ENCODE assay signal across 19 cellular contexts in the genomic region with DNA sequence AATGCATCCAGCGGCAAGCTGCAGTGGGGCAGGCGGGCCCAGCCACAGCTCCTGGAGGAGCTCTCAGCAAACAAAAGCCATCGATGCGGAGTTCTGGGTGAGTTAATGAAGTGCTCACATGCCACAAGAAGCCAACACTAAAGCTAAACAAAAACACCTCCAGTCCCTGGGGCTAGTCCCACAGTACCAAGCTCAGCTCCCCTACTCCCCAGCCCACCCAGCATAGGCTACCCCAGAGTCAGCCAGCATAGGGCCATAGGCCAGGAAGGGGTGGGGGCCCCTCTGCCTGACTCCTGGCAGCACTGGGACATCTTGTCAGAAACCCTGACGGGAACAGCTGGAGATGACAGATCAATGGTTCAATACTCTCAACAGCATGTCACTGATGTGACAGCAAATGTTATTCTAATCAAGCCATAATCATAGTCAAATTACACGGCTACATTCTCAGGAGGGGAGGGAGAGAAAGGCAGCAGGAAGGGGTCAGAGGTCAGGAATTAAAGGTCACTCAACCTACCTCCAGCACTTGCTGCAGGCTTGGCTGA.
"Had no signal": no experiment of that assay in that cellular context is flagged by ENCODE, and none has a peak within 500 bp of the region (broad histone marks: within the 10 kb centered on the region; RNA-seq: fewer than 3 reads in every experiment).

No MANE protein-coding gene starts in this region.

- H3K27me3 Mint-ChIP-seq: central memory CD8-positive, alpha-beta T cell; effector memory CD8-positive, alpha-beta T cell; naive thymus-derived CD8-positive, alpha-beta T cell had no signal

- H3K4me3 ChIP-seq: dorsolateral prefrontal cortex, heart right ventricle, smooth muscle cell, tibial artery, upper lobe of right lung, vagina had no signal

- ATAC-seq: effector memory CD8-positive, alpha-beta T cell; foreskin keratinocyte; heart right ventricle; naive thymus-derived CD8-positive, alpha-beta T cell; right cardiac atrium; stimulated activated naive CD8-positive, alpha-beta T cell treated with anti-CD3 and anti-CD28 coated beads, Interleukin-15, Interleukin-2, amounts not matched to agents 100 U/mL and 50 U/mL, for 24 hours; upper lobe of right lung had no signal

- H3K4me1 ChIP-seq: foreskin keratinocyte, heart right ventricle, tibial artery, upper lobe of right lung, vagina had no signal

- H3K4me3 Mint-ChIP-seq: central memory CD8-positive, alpha-beta T cell; effector memory CD8-positive, alpha-beta T cell; naive thymus-derived CD8-positive, alpha-beta T cell had no signal

- DNase-seq: cortex of kidney; dorsolateral prefrontal cortex; effector memory CD8-positive, alpha-beta T cell; erythroblast; foreskin keratinocyte; heart right ventricle; hypothalamus; kidney glomerular epithelial cell; mammary epithelial cell; naive thymus-derived CD8-positive, alpha-beta T cell; posterior cingulate gyrus; right cardiac atrium; stimulated activated CD4-positive, alpha-beta T cell treated with anti-CD3 and anti-CD28 coated beads, Interleukin-2, amount 100 ng/mL, for 48 hours; stimulated activated naive CD8-positive, alpha-beta T cell treated with anti-CD3 and anti-CD28 coated beads, Interleukin-15, Interleukin-2, amounts not matched to agents 100 U/mL and 50 U/mL, for 24 hours; tibial artery; upper lobe of right lung had no signal

- H3K9me3 ChIP-seq: heart right ventricle, tibial artery, upper lobe of right lung, vagina had no signal

- H3K27me3 ChIP-seq: dorsolateral prefrontal cortex, foreskin keratinocyte, heart right ventricle, tibial artery, upper lobe of right lung, vagina had no signal

- H3K27ac ChIP-seq: dorsolateral prefrontal cortex, foreskin keratinocyte, heart right ventricle, tibial artery, upper lobe of right lung, vagina had no signal

- H3K9me3 Mint-ChIP-seq: central memory CD8-positive, alpha-beta T cell; effector memory CD8-positive, alpha-beta T cell; naive thymus-derived CD8-positive, alpha-beta T cell had no signal
